ENCODE assay signal across 8 cellular contexts in the genomic region with DNA sequence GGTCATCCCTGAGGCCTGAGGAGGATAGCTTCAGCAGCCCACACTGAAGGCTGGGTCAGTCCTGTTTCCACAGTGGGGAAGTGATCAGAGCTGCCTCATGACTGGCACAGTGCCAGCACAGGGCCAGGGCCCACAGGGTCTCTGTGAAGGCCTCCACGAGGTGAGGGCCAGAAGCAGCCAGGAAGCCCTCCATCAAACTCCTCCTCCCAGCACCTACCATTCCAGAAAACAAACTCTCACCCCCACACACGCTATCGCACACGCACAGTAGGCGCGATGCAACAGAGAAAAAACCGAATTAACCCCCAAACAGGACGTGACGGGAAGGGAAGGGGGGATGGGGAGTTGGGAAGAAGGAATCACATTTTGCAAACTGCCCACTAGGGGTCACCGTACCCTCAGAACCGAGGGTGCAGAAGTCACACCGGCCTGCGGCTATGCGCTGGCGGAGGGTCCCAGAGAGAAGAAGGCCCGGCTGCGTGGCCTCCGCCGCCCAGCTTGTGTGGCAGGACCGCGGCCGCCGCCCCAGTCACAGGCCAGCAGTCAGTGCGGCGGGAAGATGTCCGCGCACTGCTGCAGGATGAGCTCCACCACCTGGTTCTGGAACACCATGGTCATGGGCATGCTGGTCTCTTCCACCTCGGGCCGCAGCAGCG. TPM values are rescaled to one million over a fixed set of nuclear protein-coding genes. Genes with fewer than 3 reads are reported as not detected.
DNase-seq lines count a peak whose midpoint lies in the region; ATAC-seq and TF ChIP-seq lines count a peak whose summit lies in the region.

No MANE protein-coding gene starts in this region.

- no peak overlapping the region for H3K23ac ChIP-seq in trophoblast cell (ENCODE audit: low read length)

- H3K9ac ChIP-seq in OCI-LY3 (ENCODE audit: low read length) (no peak overlapping the region), trophoblast cell (ENCODE audit: low read length) (no peak overlapping the region)

- ATAC-seq in CD4-positive, CD25-positive, alpha-beta regulatory T cell (ENCODE audit: low read depth in 2 of 2): peak in 1 of 2 donors; percentile 45
- no peak for ATAC-seq in activated naive CD8-positive, alpha-beta T cell treated with anti-CD3 and anti-CD28 coated beads, Interleukin-2, amount 50 U/mL, for 24 hours
- ATAC-seq in heart left ventricle (peak; percentile 29 to 71 (median 63)), HG02840 (IDR thresholded peaks at IDR 0.05; ENCODE audit: low FRiP score, unreplicated experiment) (no peak), GM19328 (IDR thresholded peaks at IDR 0.05; ENCODE audit: unreplicated experiment) (no peak)

- no peak overlapping the region for H2BK120ac ChIP-seq in trophoblast cell (ENCODE audit: insufficient read depth, low read length, poor library complexity)

- H3K4me1 ChIP-seq in CD4-positive, CD25-positive, alpha-beta regulatory T cell (ENCODE audit: control insufficient read depth, insufficient read depth, low read length, poor library complexity, severe bottlenecking): no peaks in the 10 kb centered on the region
- H3K4me1 ChIP-seq in OCI-LY3 (ENCODE audit: low read length) (no peaks in the 10 kb centered on the region), heart left ventricle (peaks cover 0 to 19% (median 4%) of the 10 kb centered on the region in 12 donors), trophoblast cell (ENCODE audit: control insufficient read depth in 1 of 2, insufficient read depth in 2 of 2, low read length in 2 of 2) (no peaks in the 10 kb centered on the region)

- H3K27me3 Mint-ChIP-seq in CD4-positive, CD25-positive, alpha-beta regulatory T cell: no peaks in the 10 kb centered on the region
- H3K27me3 Mint-ChIP-seq in HFFc6 (ENCODE audit: insufficient read depth): peaks cover 16% of the 10 kb centered on the region
- no peaks in the 10 kb centered on the region for H3K27me3 Mint-ChIP-seq in activated naive CD8-positive, alpha-beta T cell treated with anti-CD3 and anti-CD28 coated beads, Interleukin-2, amount 50 U/mL, for 24 hours

- no peak overlapping the region for H3K27ac ChIP-seq in CD4-positive, CD25-positive, alpha-beta regulatory T cell (ENCODE audit: insufficient read depth, low read length, poor library complexity, severe bottlenecking)
- H3K27ac ChIP-seq in OCI-LY3 (ENCODE audit: low read length): no peak overlapping the region
- H3K27ac ChIP-seq in heart left ventricle: no peak overlapping the region
- no peak overlapping the region for H3K27ac ChIP-seq in trophoblast cell (ENCODE audit: low read depth, low read length)

- no peaks in the 10 kb centered on the region for H4K20me1 ChIP-seq in OCI-LY3 (ENCODE audit: insufficient read depth, low read length)

- H3K4me3 Mint-ChIP-seq in CD4-positive, CD25-positive, alpha-beta regulatory T cell: no peak overlapping the region
- peak overlapping the region; percentile 58 for H3K4me3 Mint-ChIP-seq in HFFc6
- H3K4me3 Mint-ChIP-seq in activated naive CD8-positive, alpha-beta T cell treated with anti-CD3 and anti-CD28 coated beads, Interleukin-2, amount 50 U/mL, for 24 hours: no peak overlapping the region

- intact Hi-C loops in heart left ventricle (cut with DNase I): loop anchor here in 3 of 10 donors (1.0 to 10.0 kb wide), 5 partner anchors 30 to 440 kb away; partner anchors contain the start of genes ACBD4 (in 1 of the 3) and PLCD3 (in 1 of the 3)

- no peak overlapping the region for H2BK5ac ChIP-seq in trophoblast cell (ENCODE audit: low read depth, low read length, poor library complexity)

- WGBS in heart left ventricle, 4 donors: 22 to 40% (median 25%) methylated on average over 24 to 30 of the region's 30 CpGs
- no CpG with 5 or more reads among the region's 30 CpGs for WGBS in trophoblast cell (ENCODE audit: extremely low coverage, insufficient coverage, insufficient read length)

- no peak overlapping the region for H4K91ac ChIP-seq in trophoblast cell (ENCODE audit: low read depth, low read length)

- H4K8ac ChIP-seq in trophoblast cell (ENCODE audit: low read depth, low read length): peak overlapping the region; percentile 21

- H3K79me2 ChIP-seq in OCI-LY3 (ENCODE audit: low read length) (no peaks in the 10 kb centered on the region), trophoblast cell (ENCODE audit: control insufficient read depth, insufficient read depth, low read length, poor library complexity) (no peaks in the 10 kb centered on the region)

- TF ChIP-seq CTCF in HFFc6 (IDR thresholded peaks at IDR 0.05) (peak; percentile 94), OCI-LY3 (IDR thresholded peaks at IDR 0.05; ENCODE audit: low read depth, low read length) (peak; percentile 83), heart left ventricle (IDR thresholded peaks at IDR 0.05) (peak; percentile 61 to 82 (median 72))

- H3K4me3 ChIP-seq in CD4-positive, CD25-positive, alpha-beta regulatory T cell (ENCODE audit: low read depth, low read length): no peak overlapping the region
- no peak overlapping the region for H3K4me3 ChIP-seq in OCI-LY3 (ENCODE audit: low read length)
- peak overlapping the region in 10 of 12 donors; percentile 2 to 42 (median 30) for H3K4me3 ChIP-seq in heart left ventricle
- H3K4me3 ChIP-seq in trophoblast cell (ENCODE audit: low read depth, low read length): no peak overlapping the region

- H3K36me3 ChIP-seq in CD4-positive, CD25-positive, alpha-beta regulatory T cell (ENCODE audit: control insufficient read depth, insufficient read depth, low read length): peaks cover 53% of the 10 kb centered on the region
- peaks cover 7% of the 10 kb centered on the region for H3K36me3 ChIP-seq in OCI-LY3 (replicated peaks; ENCODE audit: low read depth, low read length)
- peaks cover 0 to 66% (median 30%) of the 10 kb centered on the region in 9 donors for H3K36me3 ChIP-seq in heart left ventricle
- H3K36me3 ChIP-seq in trophoblast cell (ENCODE audit: control insufficient read depth in 1 of 2, insufficient read depth in 2 of 2, low read length in 2 of 2): peaks cover 2 to 10% of the 10 kb centered on the region in 2 experiments

- no peak overlapping the region for H3K4ac ChIP-seq in trophoblast cell (ENCODE audit: low read depth, low read length)

- no peaks in the 10 kb centered on the region for H3K9me3 ChIP-seq in CD4-positive, CD25-positive, alpha-beta regulatory T cell (ENCODE audit: control insufficient read depth in 2 of 2, low read length in 2 of 2)
- H3K9me3 ChIP-seq in OCI-LY3 (ENCODE audit: insufficient read depth, low read length) (no peaks in the 10 kb centered on the region), heart left ventricle (no peaks in the 10 kb centered on the region), trophoblast cell (ENCODE audit: insufficient read depth, low read depth, low read length) (peaks cover 2% of the 10 kb centered on the region)

- H3K4me1 Mint-ChIP-seq in CD4-positive, CD25-positive, alpha-beta regulatory T cell: peaks cover 0 to 4% (median under 1%) of the 10 kb centered on the region in 4 donors
- H3K4me1 Mint-ChIP-seq in HFFc6 (ENCODE audit: low read depth): peaks cover 8% of the 10 kb centered on the region
- peaks cover 4% of the 10 kb centered on the region for H3K4me1 Mint-ChIP-seq in activated naive CD8-positive, alpha-beta T cell treated with anti-CD3 and anti-CD28 coated beads, Interleukin-2, amount 50 U/mL, for 24 hours

- H2AK5ac ChIP-seq in trophoblast cell (ENCODE audit: low read length): no peak overlapping the region

- H4K12ac ChIP-seq in trophoblast cell (ENCODE audit: low read depth, low read length): no peak overlapping the region

- H2AFZ ChIP-seq in OCI-LY3 (ENCODE audit: low read depth, low read length): no peak overlapping the region
- H2AFZ ChIP-seq in trophoblast cell (ENCODE audit: insufficient read depth, low read length, poor library complexity): peak overlapping the region; percentile 45

- peak in 2 of 3 donors; percentile 25 to 55 for DNase-seq in CD4-positive, CD25-positive, alpha-beta regulatory T cell
- DNase-seq in HFFc6 (peak; percentile 74), heart left ventricle (peak; percentile 71 to 83 (median 77)), trophoblast cell (peak in 1 of 2 donors; percentile 65)
- DNase-seq in activated naive CD8-positive, alpha-beta T cell treated with anti-CD3 and anti-CD28 coated beads, Interleukin-2, amount 50 U/mL, for 24 hours: peak; percentile 59

- no peak overlapping the region for H3K18ac ChIP-seq in trophoblast cell (ENCODE audit: low read length)

- H3K36me3 Mint-ChIP-seq in CD4-positive, CD25-positive, alpha-beta regulatory T cell: peaks cover 18% of the 10 kb centered on the region
- no peaks in the 10 kb centered on the region for H3K36me3 Mint-ChIP-seq in HFFc6 (ENCODE audit: low read depth)
- H3K36me3 Mint-ChIP-seq in activated naive CD8-positive, alpha-beta T cell treated with anti-CD3 and anti-CD28 coated beads, Interleukin-2, amount 50 U/mL, for 24 hours (ENCODE audit: low read depth): peaks cover 11% of the 10 kb centered on the region

- no peak overlapping the region for H3K4me2 ChIP-seq in OCI-LY3 (ENCODE audit: low read length)
- H3K4me2 ChIP-seq in trophoblast cell (ENCODE audit: low read length): no peak overlapping the region

- H3K27ac Mint-ChIP-seq in CD4-positive, CD25-positive, alpha-beta regulatory T cell: peak overlapping the region in 1 of 3 donors; percentile 52
- H3K27ac Mint-ChIP-seq in HFFc6: peak overlapping the region; percentile 71
- peak overlapping the region; percentile 42 for H3K27ac Mint-ChIP-seq in activated naive CD8-positive, alpha-beta T cell treated with anti-CD3 and anti-CD28 coated beads, Interleukin-2, amount 50 U/mL, for 24 hours

- H3K9me3 Mint-ChIP-seq in CD4-positive, CD25-positive, alpha-beta regulatory T cell: no peaks in the 10 kb centered on the region
- no peaks in the 10 kb centered on the region for H3K9me3 Mint-ChIP-seq in HFFc6
- H3K9me3 Mint-ChIP-seq in activated naive CD8-positive, alpha-beta T cell treated with anti-CD3 and anti-CD28 coated beads, Interleukin-2, amount 50 U/mL, for 24 hours: no peaks in the 10 kb centered on the region

- TF ChIP-seq POLR2A in heart left ventricle (IDR thresholded peaks at IDR 0.05): no peak

- no peak overlapping the region for H2BK12ac ChIP-seq in trophoblast cell (ENCODE audit: low read length)

- H3K14ac ChIP-seq in trophoblast cell (ENCODE audit: low read length): no peak overlapping the region

- no peaks in the 10 kb centered on the region for H3K27me3 ChIP-seq in CD4-positive, CD25-positive, alpha-beta regulatory T cell (ENCODE audit: control insufficient read depth, insufficient read depth, low read length)
- H3K27me3 ChIP-seq in OCI-LY3 (ENCODE audit: low read depth, low read length) (no peaks in the 10 kb centered on the region), heart left ventricle (no peaks in the 10 kb centered on the region), trophoblast cell (ENCODE audit: insufficient read depth, low read length) (no peaks in the 10 kb centered on the region)

- H3K79me1 ChIP-seq in trophoblast cell (ENCODE audit: low read length): no peaks in the 10 kb centered on the region

RNA-seq across cellular contexts. Expression of gene ARHGAP27, which starts 37.6 kb away (rescaled TPM):
- total RNA-seq in CD4-positive, CD25-positive, alpha-beta regulatory T cell: 78.5 TPM
- 10 to 100 TPM; 23.9 to 27.7 (median 25.6) TPM for polyA plus RNA-seq in CD4-positive, CD25-positive, alpha-beta regulatory T cell
- total RNA-seq in HFFc6 (2021; fragmentation: NEBNext Ultra II Directional; extraction: Animal tissue kit (Norgen Biotek cat#: 25700)): 1 to 10 TPM; 1.8 to 3.8 (median 2.7) TPM
- 10 to 100 TPM; 19.7 to 39.4 (median 25.3) TPM for total RNA-seq in heart left ventricle
- 10 to 100 TPM; 16.3 to 28.2 TPM for polyA plus RNA-seq in heart left ventricle
- polyA plus RNA-seq in trophoblast cell (2013): 12.2 and 13.9 TPM in 2 replicates

Comparison
In these comparisons a context has a peak if more than half of its experiments do, and no peak if none do; other contexts are left out.
1. ATAC-seq: peak in heart left ventricle (4 of 4); none in activated naive CD8-positive, alpha-beta T cell treated with anti-CD3 and anti-CD28 coated beads, Interleukin-2, amount 50 U/mL, for 24 hours (single experiment), HG02840 (single experiment) and GM19328 (single experiment).
2. H3K4me3 ChIP-seq: peak in heart left ventricle (10 of 12); none in CD4-positive, CD25-positive, alpha-beta regulatory T cell (single experiment), OCI-LY3 (single experiment) and trophoblast cell (single experiment).
3. RNA of gene ARHGAP27, which starts 37.6 kb away (total RNA-seq): 78.5 TPM in CD4-positive, CD25-positive, alpha-beta regulatory T cell (single experiment) and 19.7 to 39.4 TPM in heart left ventricle; 1.8 to 3.8 TPM in HFFc6; every median in the first group is over 4 times any median in the second.
4. Peak in every context shown above with its lines, with median percentiles within 50 percentile points of each other: CTCF ChIP-seq.